8 cellular contexts compared by ENCODE assay signal in genomic region chr14:90274808-90275454, GRCh38. TPM values are rescaled to one million over a fixed set of nuclear protein-coding genes. Genes with fewer than 3 reads are reported as not detected.
DNase-seq lines count a peak whose midpoint lies in the region; ATAC-seq and TF ChIP-seq lines count a peak whose summit lies in the region.

No MANE protein-coding gene starts in this region.

- H3K36me3 ChIP-seq in endodermal cell (ENCODE audit: control insufficient read depth, insufficient read depth, low read length) (peaks cover 52% of the 10 kb centered on the region), trophoblast cell (ENCODE audit: control insufficient read depth in 1 of 2, insufficient read depth in 2 of 2, low read length in 2 of 2) (peaks cover 33 to 58% of the 10 kb centered on the region in 2 experiments), transverse colon (peaks cover 0 to 39% (median 9%) of the 10 kb centered on the region in 4 donors)

- peak overlapping the region; percentile 44 for H3K23ac ChIP-seq in trophoblast cell (ENCODE audit: low read length)

- H4K12ac ChIP-seq in trophoblast cell (ENCODE audit: low read depth, low read length) = no peak overlapping the region

- H3K4me3 ChIP-seq in endodermal cell (ENCODE audit: low read length) (no peak overlapping the region), trophoblast cell (ENCODE audit: low read depth, low read length) (no peak overlapping the region), transverse colon (no peak overlapping the region)

- H3K4ac ChIP-seq in trophoblast cell (ENCODE audit: low read depth, low read length) = no peak overlapping the region

- no peak overlapping the region for H3K4me2 ChIP-seq in trophoblast cell (ENCODE audit: low read length)

- H3K18ac ChIP-seq in trophoblast cell (ENCODE audit: low read length) = no peak overlapping the region

- no peak overlapping the region for H2BK12ac ChIP-seq in trophoblast cell (ENCODE audit: low read length)

- 92 to 93% methylated on average over 8 of the region's 8 CpGs for WGBS in endodermal cell (ENCODE audit: insufficient coverage in 1 of 2, insufficient read length in 1 of 2), 2 experiments
- WGBS in trophoblast cell (ENCODE audit: extremely low coverage, insufficient coverage, insufficient read length) = no CpG with 5 or more reads among the region's 8 CpGs
- 65 to 75% methylated on average over 5 to 8 of the region's 8 CpGs for WGBS in transverse colon (ENCODE audit: low coverage in 1 of 2), 2 donors

- TF ChIP-seq CTCF in endodermal cell (conservative IDR thresholded peaks at IDR 0.05) = no peak
- no peak for TF ChIP-seq CTCF in omental fat pad (IDR thresholded peaks at IDR 0.05)
- no peak for TF ChIP-seq CTCF in transverse colon (IDR thresholded peaks at IDR 0.05)

- in situ Hi-C loops in transverse colon (cut with MboI; ENCODE audit: low pct_ligation_motif_present in 1 of 4, low pct_unique_long_range_greater_than_20kb in 1 of 4, low sequenced_read_pairs in 3 of 4) = no loop called here

- H3K79me1 ChIP-seq in trophoblast cell (ENCODE audit: low read length) = no peaks in the 10 kb centered on the region

- H3K27me3 ChIP-seq in endodermal cell (ENCODE audit: control insufficient read depth, insufficient read depth, low read length, poor library complexity, severe bottlenecking) (no peaks in the 10 kb centered on the region), trophoblast cell (ENCODE audit: insufficient read depth, low read length) (no peaks in the 10 kb centered on the region), transverse colon (no peaks in the 10 kb centered on the region)

- no peak overlapping the region for H3K14ac ChIP-seq in trophoblast cell (ENCODE audit: low read length)

- peaks cover 16% of the 10 kb centered on the region for H3K4me1 Mint-ChIP-seq in T-helper 1 cell treated with Interleukin-12 subunit alpha and Interleukin-12 subunit beta and Interleukin-4 antibody, amounts not matched to agents 30 μg/mL and 1 μg/mL, for 36 hours (ENCODE audit: low read depth)
- peaks cover 4% of the 10 kb centered on the region for H3K4me1 Mint-ChIP-seq in endodermal cell

- H3K79me2 ChIP-seq in trophoblast cell (ENCODE audit: control insufficient read depth, insufficient read depth, low read length, poor library complexity) = no peaks in the 10 kb centered on the region

- peaks cover 23% of the 10 kb centered on the region for H3K36me3 Mint-ChIP-seq in T-helper 1 cell treated with Interleukin-12 subunit alpha and Interleukin-12 subunit beta and Interleukin-4 antibody, amounts not matched to agents 30 μg/mL and 1 μg/mL, for 36 hours (ENCODE audit: low read depth)
- H3K36me3 Mint-ChIP-seq in endodermal cell (ENCODE audit: low read depth) = peaks cover 61% of the 10 kb centered on the region

- H3K4me1 ChIP-seq in endodermal cell (ENCODE audit: control insufficient read depth, insufficient read depth, low read length) (no peaks in the 10 kb centered on the region), trophoblast cell (ENCODE audit: control insufficient read depth in 1 of 2, insufficient read depth in 2 of 2, low read length in 2 of 2) (no peaks in the 10 kb centered on the region), transverse colon (no peaks in the 10 kb centered on the region)

- no peak overlapping the region for H4K8ac ChIP-seq in trophoblast cell (ENCODE audit: low read depth, low read length)

- no peak for TF ChIP-seq POLR2A in transverse colon (IDR thresholded peaks at IDR 0.05)

- ATAC-seq in omental fat pad (ENCODE audit: low FRiP score) = no peak

- no peak overlapping the region for H4K91ac ChIP-seq in trophoblast cell (ENCODE audit: low read depth, low read length)

- H3K27ac ChIP-seq in endodermal cell (ENCODE audit: low read depth, low read length) = no peak overlapping the region
- no peak overlapping the region for H3K27ac ChIP-seq in trophoblast cell (ENCODE audit: low read depth, low read length)
- peak overlapping the region in 1 of 4 donors; percentile 5 for H3K27ac ChIP-seq in transverse colon

- H3K9me3 ChIP-seq in endodermal cell (ENCODE audit: control insufficient read depth, low read length) = no peaks in the 10 kb centered on the region
- no peaks in the 10 kb centered on the region for H3K9me3 ChIP-seq in trophoblast cell (ENCODE audit: insufficient read depth, low read depth, low read length)
- H3K9me3 ChIP-seq in transverse colon = no peaks in the 10 kb centered on the region

- no peak overlapping the region for H2AK5ac ChIP-seq in trophoblast cell (ENCODE audit: low read length)

- H3K27ac Mint-ChIP-seq in T-helper 1 cell treated with Interleukin-12 subunit alpha and Interleukin-12 subunit beta and Interleukin-4 antibody, amounts not matched to agents 30 μg/mL and 1 μg/mL, for 36 hours = peak overlapping the region; percentile 69
- H3K27ac Mint-ChIP-seq in endodermal cell = peak overlapping the region; percentile 23

- no peak for TF ChIP-seq EP300 in transverse colon (IDR thresholded peaks at IDR 0.05; ENCODE audit: low read depth)

- no peak overlapping the region for H2AFZ ChIP-seq in trophoblast cell (ENCODE audit: insufficient read depth, low read length, poor library complexity)

- intact Hi-C loops in transverse colon (cut with DNase I; ENCODE audit: low total_unique reads) = no loop called here

- H3K27me3 Mint-ChIP-seq in T-helper 1 cell treated with Interleukin-12 subunit alpha and Interleukin-12 subunit beta and Interleukin-4 antibody, amounts not matched to agents 30 μg/mL and 1 μg/mL, for 36 hours (ENCODE audit: low read depth) = no peaks in the 10 kb centered on the region
- no peaks in the 10 kb centered on the region for H3K27me3 Mint-ChIP-seq in endodermal cell (ENCODE audit: insufficient read depth)

- no peaks in the 10 kb centered on the region for H3K9me3 Mint-ChIP-seq in T-helper 1 cell treated with Interleukin-12 subunit alpha and Interleukin-12 subunit beta and Interleukin-4 antibody, amounts not matched to agents 30 μg/mL and 1 μg/mL, for 36 hours
- H3K9me3 Mint-ChIP-seq in endodermal cell = no peaks in the 10 kb centered on the region

- H3K9ac ChIP-seq in endodermal cell (ENCODE audit: extremely low read depth, low read length, poor library complexity, severe bottlenecking) (no peak overlapping the region), trophoblast cell (ENCODE audit: low read length) (no peak overlapping the region)

- DNase-seq in COLO829 (ENCODE audit: low spot score) (peak; percentile 26), endodermal cell (no peak), trophoblast cell (no peak), omental fat pad (ENCODE audit: low spot score) (no peak), NCI-H2081 treated with DMSO at 0.1 percent for 48 hours (lab: John Stamatoyannopoulos, UW) (no peak), transverse colon (no peak), amniotic stem cell (lab: John Stamatoyannopoulos, UW) (no peak)

- H2BK120ac ChIP-seq in trophoblast cell (ENCODE audit: insufficient read depth, low read length, poor library complexity) = no peak overlapping the region

- H2BK5ac ChIP-seq in trophoblast cell (ENCODE audit: low read depth, low read length, poor library complexity) = no peak overlapping the region

- no peak overlapping the region for H3K4me3 Mint-ChIP-seq in T-helper 1 cell treated with Interleukin-12 subunit alpha and Interleukin-12 subunit beta and Interleukin-4 antibody, amounts not matched to agents 30 μg/mL and 1 μg/mL, for 36 hours
- no peak overlapping the region for H3K4me3 Mint-ChIP-seq in endodermal cell

RNA-seq across cellular contexts. Expression of gene PSMC1, which starts 18.6 kb away (rescaled TPM):
- 100 to 1,000 TPM; 108 to 122 TPM for total RNA-seq in endodermal cell
- 139 TPM for polyA plus RNA-seq in endodermal cell (2013, experiment 1 of 2)
- polyA plus RNA-seq in endodermal cell (2013, experiment 2 of 2) = 143 TPM
- 165 and 168 TPM in 2 replicates for polyA plus RNA-seq in trophoblast cell (2013)
- total RNA-seq in omental fat pad = 100 to 1,000 TPM in 3 of 4 donors, 10 to 100 TPM in 1; 96.5 to 138 (median 115) TPM
- 10 to 100 TPM; 23.9 to 79.9 (median 56.2) TPM for total RNA-seq in transverse colon

RNA-seq across cellular contexts. Expression of gene NRDE2, which starts 56.8 kb away (rescaled TPM):
- total RNA-seq in endodermal cell = 10 to 100 TPM; 18.3 to 19.5 TPM
- 11.3 TPM for polyA plus RNA-seq in endodermal cell (2013, experiment 1 of 2)
- 9.2 TPM for polyA plus RNA-seq in endodermal cell (2013, experiment 2 of 2)
- polyA plus RNA-seq in trophoblast cell (2013) = 5.8 and 6.0 TPM in 2 replicates
- 10 to 100 TPM in 2 of 4 donors, 1 to 10 TPM in 2; 6.3 to 15.4 (median 8.9) TPM for total RNA-seq in omental fat pad
- total RNA-seq in transverse colon = 10 to 100 TPM; 18.6 to 26.9 (median 21.0) TPM
